In the genomic region with DNA sequence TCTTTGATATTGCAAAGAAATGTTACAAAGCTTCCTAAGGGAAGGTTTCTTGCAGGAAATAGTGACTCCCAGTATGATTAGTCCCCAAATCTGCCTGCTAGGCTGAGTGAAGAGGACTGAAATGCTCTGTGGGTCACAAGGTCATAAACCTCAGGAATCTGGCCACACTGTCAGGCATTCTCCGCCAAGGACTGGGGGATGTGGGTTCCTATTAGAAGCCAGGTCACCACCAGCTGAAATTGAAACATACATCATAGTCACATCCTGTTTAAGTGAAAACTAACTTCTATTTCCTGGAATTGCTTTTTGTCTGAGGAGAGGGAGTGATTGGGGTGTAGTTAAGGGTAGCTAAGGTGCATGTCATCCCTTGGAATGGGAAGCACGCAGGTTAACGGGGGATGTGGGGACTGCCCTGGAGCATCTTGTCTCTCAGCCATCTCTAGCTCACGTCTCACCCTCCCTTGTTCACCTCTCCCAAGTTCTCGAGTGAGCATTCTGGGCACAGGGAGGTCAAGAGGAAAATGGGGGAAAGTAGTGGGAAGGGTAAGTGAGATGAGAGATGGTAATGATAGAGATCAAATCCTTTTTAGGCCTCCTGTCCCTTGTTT, we compare ENCODE assay signal across 9 cellular contexts. TPM values are rescaled to one million over a fixed set of nuclear protein-coding genes. Genes with fewer than 3 reads are reported as not detected.
DNase-seq lines count a peak whose midpoint lies in the region; ATAC-seq and TF ChIP-seq lines count a peak whose summit lies in the region.
"Had no signal": no experiment of that assay in that cellular context is flagged by ENCODE, and none has a peak within 500 bp of the region (broad histone marks: within the 10 kb centered on the region; RNA-seq: fewer than 3 reads in every experiment).

No MANE protein-coding gene starts in this region.

- peak; percentile 55 for ATAC-seq in GM21447 (IDR thresholded peaks at IDR 0.05; ENCODE audit: unreplicated experiment)
- peak; percentile 50 for ATAC-seq in left lung
- no peak for ATAC-seq in HG03432 (IDR thresholded peaks at IDR 0.05; ENCODE audit: unreplicated experiment)
- ATAC-seq in HG03378 (IDR thresholded peaks at IDR 0.05; ENCODE audit: unreplicated experiment) = no peak
- ATAC-seq in GM21360 (IDR thresholded peaks at IDR 0.05; ENCODE audit: unreplicated experiment) = no peak

- no peaks in the 10 kb centered on the region for H3K36me3 ChIP-seq in ACC112 (ENCODE audit: insufficient read depth, low read length)
- no peaks in the 10 kb centered on the region for H3K36me3 ChIP-seq in left lung

- no peaks in the 10 kb centered on the region for H3K9me3 ChIP-seq in left lung

- H3K4me3 ChIP-seq in ACC112 (ENCODE audit: low read depth, low read length) (no peak overlapping the region), left lung (peak overlapping the region in 1 of 2 donors; percentile 4)

- intact Hi-C loops in left lung (cut with DNase I) = no loop called here

- no peak for TF ChIP-seq CTCF in left lung (IDR thresholded peaks at IDR 0.05)

- H2AFZ ChIP-seq in ACC112 (ENCODE audit: low read length, unreplicated experiment) = peak overlapping the region; percentile 62

- H3K27ac ChIP-seq in ACC112 (ENCODE audit: low read depth, low read length) = peak overlapping the region; percentile 82
- peak overlapping the region; percentile 77 to 89 for H3K27ac ChIP-seq in left lung
- H3K27ac ChIP-seq: RWPE1 had no signal

- no peaks in the 10 kb centered on the region for H3K79me2 ChIP-seq in ACC112 (ENCODE audit: control insufficient read depth, insufficient read depth, low read length, unreplicated experiment)

- no peaks in the 10 kb centered on the region for H3K27me3 ChIP-seq in ACC112 (ENCODE audit: insufficient read depth, low read length)
- no peaks in the 10 kb centered on the region for H3K27me3 ChIP-seq in left lung

- H3K4me1 ChIP-seq in ACC112 (ENCODE audit: control insufficient read depth, insufficient read depth, low read length, unreplicated experiment) (peaks cover 33% of the 10 kb centered on the region), left lung (peaks cover 15 to 53% of the 10 kb centered on the region in 2 donors)

- peak; percentile 25 to 35 for DNase-seq in activated T-cell treated with anti-CD3 and anti-CD28 coated beads, Interleukin-2, amount 50 U/mL, for 48 hours
- peak in 1 of 2 donors; percentile 60 for DNase-seq in left lung
- DNase-seq in activated CD4-positive, CD25-positive, alpha-beta regulatory T cell (lab: John Stamatoyannopoulos, UW) = no peak

RNA-seq across cellular contexts. Expression of gene GSAP, which starts 12.0 kb away (rescaled TPM):
- total RNA-seq in left lung = 10 to 100 TPM; 40.9 to 45.4 TPM

Comparison
In these comparisons a context has a peak if more than half of its experiments do, and no peak if none do; other contexts are left out.
1. ATAC-seq: peak in GM21447 (single experiment) and left lung (single experiment); none in HG03432 (single experiment), HG03378 (single experiment) and GM21360 (single experiment).
2. DNase-seq: peak in activated T-cell treated with anti-CD3 and anti-CD28 coated beads, Interleukin-2, amount 50 U/mL, for 48 hours (2 of 2); none in activated CD4-positive, CD25-positive, alpha-beta regulatory T cell (0 of 4).